In genomic region chr17:21318439-21318838, GRCh38 we compare ENCODE assay signal across 23 cellular contexts. TPM values are rescaled to one million over a fixed set of nuclear protein-coding genes. Genes with fewer than 3 reads are reported as not detected.
DNase-seq lines count a peak whose midpoint lies in the region; ATAC-seq and TF ChIP-seq lines count a peak whose summit lies in the region.
"Had no signal": no experiment of that assay in that cellular context is flagged by ENCODE, and none has a peak within 500 bp of the region (broad histone marks: within the 10 kb centered on the region; RNA-seq: fewer than 3 reads in every experiment).

No MANE protein-coding gene starts in this region.

- ATAC-seq in HG03378 (IDR thresholded peaks at IDR 0.05; ENCODE audit: unreplicated experiment) = no peak
- no peak for ATAC-seq in naive thymus-derived CD8-positive, alpha-beta T cell
- ATAC-seq: T-cell had no signal

- TF ChIP-seq POLR2A in ovary (IDR thresholded peaks at IDR 0.05) = no peak

- peak overlapping the region in 4 of 11 experiments; percentile 9 to 63 (median 41); a peak in 5 of 22 replicates for H3K27ac ChIP-seq in BLaER1 treated with 17β-estradiol and CSF1 and Interleukin-3, amounts not matched to agents 10 nM and 100 nM
- H3K27ac ChIP-seq in HUES64 (ENCODE audit: low read depth, low read length) = no peak overlapping the region
- H3K27ac ChIP-seq in iPS-20b (ENCODE audit: low read length) = no peak overlapping the region
- H3K27ac ChIP-seq in ovary = no peak overlapping the region
- H3K27ac ChIP-seq: cardiac muscle cell, lower lobe of right lung had no signal

- peaks cover 0 to 6% (median 0%) of the 10 kb centered on the region in 3 donors for H3K36me3 Mint-ChIP-seq in naive thymus-derived CD8-positive, alpha-beta T cell
- H3K36me3 Mint-ChIP-seq: activated naive CD4-positive, alpha-beta T cell treated with anti-CD3 and anti-CD28 coated beads, Interleukin-2, amount 10 ng/mL, durations not matched to agents 7 days and 5 days; T-cell had no signal

- TF ChIP-seq CTCF in ovary (IDR thresholded peaks at IDR 0.05) = no peak
- TF ChIP-seq CTCF in GM10266 (IDR thresholded peaks at IDR 0.05; ENCODE audit: control insufficient read depth, insufficient read depth, low read depth, missing control alignments) = no peak

- H3K9me3 ChIP-seq in BLaER1 treated with 17β-estradiol and CSF1 and Interleukin-3, amounts not matched to agents 10 nM and 100 nM (replicated peaks in 1 of 11) = no peaks in the 10 kb centered on the region
- H3K9me3 ChIP-seq in HUES64 (ENCODE audit: insufficient read depth, low read depth, low read length) = no peaks in the 10 kb centered on the region
- no peaks in the 10 kb centered on the region for H3K9me3 ChIP-seq in iPS-20b (ENCODE audit: insufficient read depth, low read depth, low read length)
- no peaks in the 10 kb centered on the region for H3K9me3 ChIP-seq in ovary
- H3K9me3 ChIP-seq: lower lobe of right lung, stomach had no signal

- H3K4me3 Mint-ChIP-seq in naive thymus-derived CD8-positive, alpha-beta T cell = no peak overlapping the region
- H3K4me3 Mint-ChIP-seq: activated naive CD4-positive, alpha-beta T cell treated with anti-CD3 and anti-CD28 coated beads, Interleukin-2, amount 10 ng/mL, durations not matched to agents 7 days and 5 days; dendritic cell treated with granulocyte-macrophage colony-stimulating factor and Interleukin-4, amounts not matched to agents 40 ng/mL and 50 ng/mL, for 4 days; T-cell had no signal

- POLR2A ChIA-PET in naive thymus-derived CD8-positive, alpha-beta T cell (lab: Charles Lee) = no interaction called here

- 18% methylated on average over 17 of the region's 17 CpGs for WGBS in HUES64
- 70 to 80% (median 79%) methylated on average over 15 to 17 of the region's 17 CpGs for WGBS in ovary, 3 donors

- peak overlapping the region in 7 of 11 experiments; percentile 21 to 67 (median 43); a peak in 10 of 22 replicates for H3K9ac ChIP-seq in BLaER1 treated with 17β-estradiol and CSF1 and Interleukin-3, amounts not matched to agents 10 nM and 100 nM
- H3K9ac ChIP-seq in HUES64 (ENCODE audit: low read depth, low read length) (no peak overlapping the region), iPS-20b (ENCODE audit: low read depth, low read length) (no peak overlapping the region)

- H3K27me3 ChIP-seq in BLaER1 treated with 17β-estradiol and CSF1 and Interleukin-3, amounts not matched to agents 10 nM and 100 nM = peaks cover 0 to 25% (median 0%) of the 10 kb centered on the region in 11 experiments; a peak in 5 of 22 replicates
- H3K27me3 ChIP-seq in HUES64 (ENCODE audit: insufficient read depth, low read length) (peaks cover 17% of the 10 kb centered on the region), iPS-20b (ENCODE audit: insufficient read depth, low read length) (peaks cover 38% of the 10 kb centered on the region), ovary (no peaks in the 10 kb centered on the region)
- H3K27me3 ChIP-seq: cardiac muscle cell, stomach had no signal

- H3K27me3 Mint-ChIP-seq in naive thymus-derived CD8-positive, alpha-beta T cell = no peaks in the 10 kb centered on the region

- no peak for TF ChIP-seq EP300 in ovary (IDR thresholded peaks at IDR 0.05)

- peak overlapping the region in 3 of 10 experiments; percentile 34 to 41 (median 38); a peak in 5 of 20 replicates for H3K4me3 ChIP-seq in BLaER1 treated with 17β-estradiol and CSF1 and Interleukin-3, amounts not matched to agents 10 nM and 100 nM
- H3K4me3 ChIP-seq in HUES64 (ENCODE audit: low read length) (peak overlapping the region; percentile 35), iPS-20b (ENCODE audit: low read length) (peak overlapping the region; percentile 44; the same call in 1 of the 2 replicates), ovary (no peak overlapping the region)
- H3K4me3 ChIP-seq: cardiac muscle cell, lower lobe of right lung, stomach had no signal

- H3K27ac Mint-ChIP-seq in naive thymus-derived CD8-positive, alpha-beta T cell = no peak overlapping the region
- H3K27ac Mint-ChIP-seq: activated naive CD4-positive, alpha-beta T cell treated with anti-CD3 and anti-CD28 coated beads, Interleukin-2, amount 10 ng/mL, durations not matched to agents 7 days and 5 days; T-cell had no signal

- H3K4me1 ChIP-seq in BLaER1 treated with 17β-estradiol and CSF1 and Interleukin-3, amounts not matched to agents 10 nM and 100 nM = peaks cover 1 to 76% (median 49%) of the 10 kb centered on the region in 10 experiments
- H3K4me1 ChIP-seq in HUES64 (ENCODE audit: insufficient read depth, low read length) (no peaks in the 10 kb centered on the region), iPS-20b (ENCODE audit: insufficient read depth, low read length) (no peaks in the 10 kb centered on the region), ovary (ENCODE audit: insufficient read depth) (no peaks in the 10 kb centered on the region)
- H3K4me1 ChIP-seq: lower lobe of right lung had no signal

- H3K4me1 Mint-ChIP-seq in naive thymus-derived CD8-positive, alpha-beta T cell = peaks cover 4 to 8% (median 7%) of the 10 kb centered on the region in 4 donors

- intact Hi-C loops in ovary (cut with DNase I) = loop anchor here in 2 of 4 donors (10.0 kb wide), 2 partner anchors 136 to 196 kb away; no protein-coding TSS in a partner anchor

- peaks cover 0 to 21% (median 5%) of the 10 kb centered on the region in 11 experiments; a peak in 6 of 22 replicates for H4K20me1 ChIP-seq in BLaER1 treated with 17β-estradiol and CSF1 and Interleukin-3, amounts not matched to agents 10 nM and 100 nM

- no peaks in the 10 kb centered on the region for H3K9me3 Mint-ChIP-seq in naive thymus-derived CD8-positive, alpha-beta T cell
- H3K9me3 Mint-ChIP-seq: dendritic cell treated with granulocyte-macrophage colony-stimulating factor and Interleukin-4, amounts not matched to agents 40 ng/mL and 50 ng/mL, for 4 days; T-cell had no signal

- peaks cover 10 to 20% (median 18%) of the 10 kb centered on the region in 11 experiments for H3K36me3 ChIP-seq in BLaER1 treated with 17β-estradiol and CSF1 and Interleukin-3, amounts not matched to agents 10 nM and 100 nM
- no peaks in the 10 kb centered on the region for H3K36me3 ChIP-seq in HUES64 (ENCODE audit: insufficient read depth, low read length)
- no peaks in the 10 kb centered on the region for H3K36me3 ChIP-seq in iPS-20b (ENCODE audit: insufficient read depth, low read depth, low read length)
- H3K36me3 ChIP-seq in ovary = no peaks in the 10 kb centered on the region
- H3K36me3 ChIP-seq: cardiac muscle cell had no signal

- H3K4me2 ChIP-seq in BLaER1 treated with 17β-estradiol and CSF1 and Interleukin-3, amounts not matched to agents 10 nM and 100 nM = peak overlapping the region; percentile 52 to 90 (median 80)

- DNase-seq in ovary (peak in 3 of 5 donors; percentile 9 to 37 (median 31)), SHP77 treated with DMSO at 0.1 percent for 48 hours (lab: John Stamatoyannopoulos, UW) (no peak), GM10266 (ENCODE audit: extremely low spot score) (no peak)
- DNase-seq in naive thymus-derived CD8-positive, alpha-beta T cell = no peak
- DNase-seq: activated naive CD4-positive, alpha-beta T cell treated with anti-CD3 and anti-CD28 coated beads, Interleukin-2, amount 10 ng/mL, durations not matched to agents 7 days and 5 days; glutamatergic neuron; HCEC 1CT; lower lobe of right lung; NCI-H1048; NCI-H2029; NCI-H226; NCI-H774; occipital lobe; Right ventricle myocardium superior; stomach had no signal

RNA-seq across cellular contexts. Expression of gene MAP2K3, which starts 33.9 kb away (rescaled TPM):
- polyA plus RNA-seq in HUES64 (2013, experiment 1 of 2) = 22.3 TPM
- polyA plus RNA-seq in HUES64 (2013, experiment 2 of 2) = 24.4 TPM
- 10 to 100 TPM in 6 of 7 donors, 1 to 10 TPM in 1; 9.1 to 45.5 (median 18.9) TPM for total RNA-seq in ovary
- 10 to 100 TPM in 1 of 2 donors, 1 to 10 TPM in 1; 9.5 to 11.1 TPM for polyA plus RNA-seq in ovary
- 10 to 100 TPM; 39.4 to 42.2 TPM for total RNA-seq in naive thymus-derived CD8-positive, alpha-beta T cell
- polyA plus RNA-seq in naive thymus-derived CD8-positive, alpha-beta T cell = 10 to 100 TPM; 49.0 to 69.4 (median 49.7) TPM

RNA-seq across cellular contexts. Expression of gene KCNJ12, which starts 57.7 kb away (rescaled TPM):
- polyA plus RNA-seq in HUES64 (2013, experiment 1 of 2) = 0.65 TPM
- 0.76 TPM for polyA plus RNA-seq in HUES64 (2013, experiment 2 of 2)
- 1 to 10 TPM in 4 of 7 donors, under 1 TPM in 3; 0.12 to 1.9 (median 1.3) TPM for total RNA-seq in ovary
- polyA plus RNA-seq in ovary = under 1 TPM; 0.25 to 0.32 TPM
- not detected for total RNA-seq in naive thymus-derived CD8-positive, alpha-beta T cell
- under 1 TPM in 2 of 3 donors, not detected in 1; 0.16 to 0.18 TPM for polyA plus RNA-seq in naive thymus-derived CD8-positive, alpha-beta T cell
- total RNA-seq: activated CD8-positive, alpha-beta memory T cell treated with anti-CD3 and anti-CD28 coated beads for 36 hours had no signal

Comparison
In these comparisons a context has a peak if more than half of its experiments do, and no peak if none do; other contexts are left out.
1. H3K9ac ChIP-seq: peak in BLaER1 treated with 17β-estradiol and CSF1 and Interleukin-3, amounts not matched to agents 10 nM and 100 nM (7 of 11); none in HUES64 (single experiment) and iPS-20b (single experiment).
2. DNase-seq: peak in ovary (3 of 5); none in SHP77 treated with DMSO at 0.1 percent for 48 hours (single experiment), naive thymus-derived CD8-positive, alpha-beta T cell (0 of 10) and GM10266 (single experiment).